In the genomic region with DNA sequence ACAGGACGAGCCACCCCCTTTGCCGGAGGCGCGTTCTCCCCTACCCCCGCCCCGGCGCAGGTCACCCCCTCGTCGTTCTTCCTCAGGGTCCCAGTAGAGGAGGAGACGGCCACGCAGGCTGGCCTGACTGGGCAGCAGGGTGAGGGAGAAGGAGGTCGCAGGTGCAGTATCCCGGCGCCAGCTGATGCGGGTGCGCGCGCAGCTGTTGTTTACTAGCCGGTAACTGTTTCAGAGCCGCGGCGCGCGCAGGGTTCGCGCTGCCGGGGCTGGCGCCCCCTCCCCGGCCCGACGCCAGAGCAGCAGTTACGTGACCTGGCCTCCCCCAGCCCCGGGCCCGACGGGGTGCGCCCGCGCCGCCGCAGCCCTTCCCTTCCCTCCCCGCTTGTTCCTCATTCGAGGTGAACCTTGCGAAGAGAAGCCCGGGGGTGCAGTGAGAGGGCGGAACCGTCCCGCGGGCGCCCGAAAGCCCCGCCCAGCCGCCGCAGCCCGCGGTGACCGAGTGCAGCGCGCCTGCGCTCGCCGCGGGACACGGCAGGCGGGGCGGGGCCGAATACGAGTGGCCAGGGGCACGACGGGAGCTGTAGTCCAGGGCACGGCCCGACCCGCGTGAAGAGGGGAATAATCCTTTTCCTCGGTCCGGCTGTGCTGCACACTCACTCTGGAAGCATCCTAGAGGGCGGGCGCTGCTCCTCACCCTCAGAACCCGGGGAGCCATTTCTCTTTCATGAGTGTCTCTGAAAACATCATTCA, we compare ENCODE assay signal across 1 cellular context.
TF ChIP-seq lines count a peak whose summit lies in the region.

A gene (minus strand): TSS at position 225 of the 750 bp plus-strand sequence. CDS start 1,101 bp downstream, outside the sequence.

TF ChIP-seq in GM23338, 12 proteins besides CTCF, POLR2A, EP300 and RAD21 (continued from another document):
- TF ChIP-seq, protein P1, sequence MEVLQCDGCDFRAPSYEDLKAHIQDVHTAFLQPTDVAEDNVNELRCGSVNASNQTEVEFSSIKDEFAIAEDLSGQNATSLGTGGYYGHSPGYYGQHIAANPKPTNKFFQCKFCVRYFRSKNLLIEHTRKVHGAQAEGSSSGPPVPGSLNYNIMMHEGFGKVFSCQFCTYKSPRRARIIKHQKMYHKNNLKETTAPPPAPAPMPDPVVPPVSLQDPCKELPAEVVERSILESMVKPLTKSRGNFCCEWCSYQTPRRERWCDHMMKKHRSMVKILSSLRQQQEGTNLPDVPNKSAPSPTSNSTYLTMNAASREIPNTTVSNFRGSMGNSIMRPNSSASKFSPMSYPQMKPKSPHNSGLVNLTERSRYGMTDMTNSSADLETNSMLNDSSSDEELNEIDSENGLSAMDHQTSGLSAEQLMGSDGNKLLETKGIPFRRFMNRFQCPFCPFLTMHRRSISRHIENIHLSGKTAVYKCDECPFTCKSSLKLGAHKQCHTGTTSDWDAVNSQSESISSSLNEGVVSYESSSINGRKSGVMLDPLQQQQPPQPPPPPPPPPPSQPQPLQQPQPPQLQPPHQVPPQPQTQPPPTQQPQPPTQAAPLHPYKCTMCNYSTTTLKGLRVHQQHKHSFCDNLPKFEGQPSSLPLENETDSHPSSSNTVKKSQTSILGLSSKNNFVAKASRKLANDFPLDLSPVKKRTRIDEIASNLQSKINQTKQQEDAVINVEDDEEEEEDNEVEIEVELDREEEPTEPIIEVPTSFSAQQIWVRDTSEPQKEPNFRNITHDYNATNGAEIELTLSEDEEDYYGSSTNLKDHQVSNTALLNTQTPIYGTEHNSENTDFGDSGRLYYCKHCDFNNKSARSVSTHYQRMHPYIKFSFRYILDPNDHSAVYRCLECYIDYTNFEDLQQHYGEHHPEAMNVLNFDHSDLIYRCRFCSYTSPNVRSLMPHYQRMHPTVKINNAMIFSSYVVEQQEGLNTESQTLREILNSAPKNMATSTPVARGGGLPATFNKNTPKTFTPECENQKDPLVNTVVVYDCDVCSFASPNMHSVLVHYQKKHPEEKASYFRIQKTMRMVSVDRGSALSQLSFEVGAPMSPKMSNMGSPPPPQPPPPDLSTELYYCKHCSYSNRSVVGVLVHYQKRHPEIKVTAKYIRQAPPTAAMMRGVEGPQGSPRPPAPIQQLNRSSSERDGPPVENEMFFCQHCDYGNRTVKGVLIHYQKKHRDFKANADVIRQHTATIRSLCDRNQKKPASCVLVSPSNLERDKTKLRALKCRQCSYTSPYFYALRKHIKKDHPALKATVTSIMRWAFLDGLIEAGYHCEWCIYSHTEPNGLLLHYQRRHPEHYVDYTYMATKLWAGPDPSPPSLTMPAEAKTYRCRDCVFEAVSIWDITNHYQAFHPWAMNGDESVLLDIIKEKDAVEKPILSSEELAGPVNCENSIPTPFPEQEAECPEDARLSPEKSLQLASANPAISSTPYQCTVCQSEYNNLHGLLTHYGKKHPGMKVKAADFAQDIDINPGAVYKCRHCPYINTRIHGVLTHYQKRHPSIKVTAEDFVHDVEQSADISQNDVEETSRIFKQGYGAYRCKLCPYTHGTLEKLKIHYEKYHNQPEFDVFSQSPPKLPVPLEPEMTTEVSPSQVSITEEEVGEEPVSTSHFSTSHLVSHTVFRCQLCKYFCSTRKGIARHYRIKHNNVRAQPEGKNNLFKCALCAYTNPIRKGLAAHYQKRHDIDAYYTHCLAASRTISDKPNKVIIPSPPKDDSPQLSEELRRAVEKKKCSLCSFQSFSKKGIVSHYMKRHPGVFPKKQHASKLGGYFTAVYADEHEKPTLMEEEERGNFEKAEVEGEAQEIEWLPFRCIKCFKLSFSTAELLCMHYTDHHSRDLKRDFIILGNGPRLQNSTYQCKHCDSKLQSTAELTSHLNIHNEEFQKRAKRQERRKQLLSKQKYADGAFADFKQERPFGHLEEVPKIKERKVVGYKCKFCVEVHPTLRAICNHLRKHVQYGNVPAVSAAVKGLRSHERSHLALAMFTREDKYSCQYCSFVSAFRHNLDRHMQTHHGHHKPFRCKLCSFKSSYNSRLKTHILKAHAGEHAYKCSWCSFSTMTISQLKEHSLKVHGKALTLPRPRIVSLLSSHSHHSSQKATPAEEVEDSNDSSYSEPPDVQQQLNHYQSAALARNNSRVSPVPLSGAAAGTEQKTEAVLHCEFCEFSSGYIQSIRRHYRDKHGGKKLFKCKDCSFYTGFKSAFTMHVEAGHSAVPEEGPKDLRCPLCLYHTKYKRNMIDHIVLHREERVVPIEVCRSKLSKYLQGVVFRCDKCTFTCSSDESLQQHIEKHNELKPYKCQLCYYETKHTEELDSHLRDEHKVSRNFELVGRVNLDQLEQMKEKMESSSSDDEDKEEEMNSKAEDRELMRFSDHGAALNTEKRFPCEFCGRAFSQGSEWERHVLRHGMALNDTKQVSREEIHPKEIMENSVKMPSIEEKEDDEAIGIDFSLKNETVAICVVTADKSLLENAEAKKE (CRISPR knock-in tag; IDR thresholded peaks at IDR 0.05), result no peak
- TF ChIP-seq, protein P2, sequence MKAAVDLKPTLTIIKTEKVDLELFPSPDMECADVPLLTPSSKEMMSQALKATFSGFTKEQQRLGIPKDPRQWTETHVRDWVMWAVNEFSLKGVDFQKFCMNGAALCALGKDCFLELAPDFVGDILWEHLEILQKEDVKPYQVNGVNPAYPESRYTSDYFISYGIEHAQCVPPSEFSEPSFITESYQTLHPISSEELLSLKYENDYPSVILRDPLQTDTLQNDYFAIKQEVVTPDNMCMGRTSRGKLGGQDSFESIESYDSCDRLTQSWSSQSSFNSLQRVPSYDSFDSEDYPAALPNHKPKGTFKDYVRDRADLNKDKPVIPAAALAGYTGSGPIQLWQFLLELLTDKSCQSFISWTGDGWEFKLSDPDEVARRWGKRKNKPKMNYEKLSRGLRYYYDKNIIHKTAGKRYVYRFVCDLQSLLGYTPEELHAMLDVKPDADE (IDR thresholded peaks at IDR 0.05), result peak; percentile 38; the same call in 1 of the 2 replicates
- TF ChIP-seq POLR2AphosphoS5 (IDR thresholded peaks at IDR 0.05; ENCODE audit: low read depth), result peak; percentile 65
